ENCODE assay signal across 26 cellular contexts in the genomic region with DNA sequence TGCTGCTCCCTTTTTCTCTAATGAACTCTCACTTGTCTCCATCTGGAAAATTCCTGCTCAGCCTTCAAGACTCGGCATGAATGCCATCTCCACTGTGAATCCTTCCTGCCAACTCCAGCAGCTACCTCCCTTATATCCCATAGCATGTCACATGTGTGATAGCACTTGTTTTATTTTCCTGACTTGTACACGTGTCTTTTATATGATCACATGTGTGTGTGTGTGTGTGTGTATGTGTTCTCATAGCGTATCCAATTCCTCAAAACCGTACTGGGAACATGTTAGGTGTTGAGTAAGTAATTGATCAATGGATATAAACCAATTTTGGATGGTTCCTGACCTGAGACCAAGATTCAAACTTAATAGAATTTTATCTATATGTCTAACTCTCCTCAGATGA.
"Had no signal": no experiment of that assay in that cellular context is flagged by ENCODE, and none has a peak within 500 bp of the region (broad histone marks: within the 10 kb centered on the region; RNA-seq: fewer than 3 reads in every experiment).

No MANE protein-coding gene starts in this region.

- ATAC-seq: stimulated activated effector memory CD8-positive, alpha-beta T cell treated with anti-CD3 and anti-CD28 coated beads, Interleukin-12 subunit alpha, Interleukin-12 subunit beta, amount 100 ng/mL, for 72 hours; stimulated activated memory B cell treated with anti-CD40 and anti-IgM and Interleukin-4, amounts not matched to agents 10 μg/mL and 1 μg/mL and 100 μg/mL, for 72 hours; stimulated activated naive B cell treated with anti-CD40 and anti-IgM and Interleukin-4, amounts not matched to agents 10 μg/mL and 1 μg/mL and 100 μg/mL, for 72 hours; stimulated activated naive CD8-positive, alpha-beta T cell treated with anti-CD3 and anti-CD28 coated beads, Interleukin-15, Interleukin-2, amounts not matched to agents 100 U/mL and 50 U/mL, for 24 hours had no signal

- DNase-seq: stimulated activated CD4-positive, alpha-beta T cell treated with anti-CD3 and anti-CD28 coated beads, Interleukin-2, amount 100 ng/mL, for 48 hours; stimulated activated CD4-positive, alpha-beta T cell treated with anti-CD3 and anti-CD28 coated beads, Interleukin-4, amount 100 ng/mL, for 1 hour; stimulated activated CD4-positive, alpha-beta T cell treated with anti-CD3 and anti-CD28 coated beads, Interleukin-4, amount 100 ng/mL, for 24 hours; stimulated activated CD4-positive, alpha-beta T cell treated with anti-CD3 and anti-CD28 coated beads, Interleukin-4, amount 100 ng/mL, for 4 hours; stimulated activated CD8-positive, alpha-beta memory T cell treated with anti-CD3 and anti-CD28 coated beads, Interleukin-4, amount 100 ng/mL, for 48 hours; stimulated activated naive B cell treated with anti-CD40 and anti-IgM and Interleukin-4, amounts not matched to agents 10 μg/mL and 1 μg/mL and 100 μg/mL, for 72 hours; stimulated activated naive CD4-positive, alpha-beta T cell; stimulated activated naive CD4-positive, alpha-beta T cell treated with Interleukin-2 at 50 U/mL for 16 hours; stimulated activated naive CD8-positive, alpha-beta T cell treated with anti-CD3 and anti-CD28 coated beads, Interleukin-15, amount 100 ng/mL, for 72 hours; stimulated activated naive CD8-positive, alpha-beta T cell treated with anti-CD3 and anti-CD28 coated beads, Interleukin-15, Interleukin-2, amounts not matched to agents 100 U/mL and 50 U/mL, for 24 hours; stomach; substantia nigra; testis; thyroid gland; tibial artery; transverse colon; trophoblast cell; upper lobe of left lung; upper lobe of right lung; uterus had no signal

- H3K9me3 ChIP-seq: suprapubic skin, testis, thoracic aorta, thyroid gland, tibial artery, upper lobe of right lung, uterus, vagina had no signal

- H3K27ac ChIP-seq: stomach, suprapubic skin, testis, thoracic aorta, thyroid gland, tibial artery, tibial nerve, transverse colon, upper lobe of left lung, upper lobe of right lung, uterus, vagina had no signal

- H3K27me3 ChIP-seq: stomach, suprapubic skin, testis, thyroid gland, tibial artery, tibial nerve, transverse colon, upper lobe of left lung, upper lobe of right lung, uterus, vagina had no signal

- H3K4me3 ChIP-seq: stomach, suprapubic skin, testis, thoracic aorta, thyroid gland, tibial artery, tibial nerve, transverse colon, upper lobe of left lung, upper lobe of right lung, uterus, vagina had no signal

- H3K4me1 ChIP-seq: stomach, suprapubic skin, testis, thyroid gland, tibial artery, tibial nerve, transverse colon, upper lobe of left lung, upper lobe of right lung, uterus, vagina had no signal

- H3K36me3 ChIP-seq: stomach, suprapubic skin, thoracic aorta, thyroid gland, tibial artery, tibial nerve, transverse colon, upper lobe of left lung, upper lobe of right lung, uterus, vagina had no signal
